In the genomic region with DNA sequence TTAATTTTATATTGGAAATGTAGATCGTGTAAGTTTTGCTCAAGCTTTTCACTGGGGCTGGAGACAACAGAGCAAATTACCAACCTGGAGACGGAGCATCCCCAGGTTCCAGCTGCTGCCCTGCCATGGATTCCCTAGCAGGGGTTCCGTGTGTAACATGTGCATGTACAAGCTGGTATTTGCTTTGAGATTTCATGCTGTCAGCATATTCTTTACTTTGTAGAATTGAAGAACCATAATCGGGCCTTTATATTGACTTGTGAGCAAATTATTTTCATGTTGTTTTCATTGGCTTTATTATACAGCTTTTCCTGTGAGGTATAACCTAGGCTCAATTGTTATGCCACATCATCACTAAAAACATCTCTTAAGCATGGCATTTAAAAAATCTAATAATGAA, we compare ENCODE assay signal across 34 cellular contexts.
"Had no signal": no experiment of that assay in that cellular context is flagged by ENCODE, and none has a peak within 500 bp of the region (broad histone marks: within the 10 kb centered on the region; RNA-seq: fewer than 3 reads in every experiment).

No MANE protein-coding gene starts in this region.

- H3K36me3 ChIP-seq: adrenal gland, ascending aorta, brain microvascular endothelial cell, breast epithelium, cardiac muscle cell had no signal

- H3K4me1 ChIP-seq: adrenal gland, ascending aorta, body of pancreas, breast epithelium had no signal

- H3K9me3 ChIP-seq: adrenal gland, ascending aorta, body of pancreas, breast epithelium had no signal

- FAIRE-seq: astrocyte, bronchial epithelial cell had no signal

- ATAC-seq: activated naive CD4-positive, alpha-beta T cell treated with anti-CD3 and anti-CD28 coated beads, Interleukin-2, amount 50 U/mL, for 72 hours; activated naive CD8-positive, alpha-beta T cell treated with anti-CD3 and anti-CD28 coated beads, Interleukin-2, amount 50 U/mL, for 24 hours; activated T-cell treated with anti-CD3 and anti-CD28 coated beads, Interleukin-2, amount 50 U/mL, for 4 hours; activated T-cell treated with anti-CD3 and anti-CD28 coated beads, Interleukin-2, amount 50 U/mL, for 72 hours; activated T-helper 17 cell treated with anti-CD3 and anti-CD28 coated beads, Interleukin-2, amount 50 U/mL, for 72 hours; body of pancreas had no signal

- H3K4me3 ChIP-seq: adrenal gland, ascending aorta, body of pancreas, breast epithelium, cardiac muscle cell had no signal

- H3K27ac ChIP-seq: adrenal gland, ascending aorta, body of pancreas, brain microvascular endothelial cell, breast epithelium, cardiac muscle cell had no signal

- H3K27me3 ChIP-seq: adrenal gland, ascending aorta, body of pancreas, brain microvascular endothelial cell, breast epithelium, cardiac muscle cell had no signal

- DNase-seq: activated effector memory CD4-positive, alpha-beta T cell treated with anti-CD3 and anti-CD28 coated beads, Interleukin-2, amount 50 U/mL, for 16 hours; activated effector memory CD4-positive, alpha-beta T cell treated with Interleukin-2 at 50 U/mL for 16 hours; activated gamma-delta T cell; activated gamma-delta T cell treated with Interleukin-2 at 50 U/mL for 16 hours; activated naive CD4-positive, alpha-beta T cell; activated naive CD4-positive, alpha-beta T cell treated with anti-CD3 and anti-CD28 coated beads for 36 hours; activated naive CD4-positive, alpha-beta T cell treated with anti-CD3 and anti-CD28 coated beads, Interleukin-2, amount 10 ng/mL, durations not matched to agents 7 days and 5 days; activated naive CD4-positive, alpha-beta T cell treated with anti-CD3 and anti-CD28 coated beads, Interleukin-2, amount 50 U/mL, for 16 hours; activated naive CD4-positive, alpha-beta T cell treated with Interleukin-2 at 50 U/mL for 16 hours; activated naive CD8-positive, alpha-beta T cell treated with anti-CD3 and anti-CD28 coated beads for 36 hours; activated naive CD8-positive, alpha-beta T cell treated with anti-CD3 and anti-CD28 coated beads, Interleukin-2, amount 10 ng/mL, durations not matched to agents 7 days and 5 days; activated naive CD8-positive, alpha-beta T cell treated with anti-CD3 and anti-CD28 coated beads, Interleukin-2, amount 50 U/mL, for 24 hours; activated T-cell treated with anti-CD3 and anti-CD28 coated beads, Interleukin-2, amount 50 U/mL, for 1 hour; activated T-cell treated with anti-CD3 and anti-CD28 coated beads, Interleukin-2, amount 50 U/mL, for 24 hours; activated T-cell treated with anti-CD3 and anti-CD28 coated beads, Interleukin-2, amount 50 U/mL, for 4 hours; activated T-cell treated with anti-CD3 and anti-CD28 coated beads, Interleukin-2, amount 50 U/mL, for 48 hours; activated T-cell treated with anti-CD3 and anti-CD28 coated beads, Interleukin-2, amount 50 U/mL, for 72 hours; adrenal gland; amniotic stem cell; amygdala; anterior cingulate cortex; aorta; body of pancreas; brain microvascular endothelial cell; caudate nucleus; central memory CD4-positive, alpha-beta T cell; cerebellar nuclear complex had no signal
